Comparison of ENCODE assay signal across 20 cellular contexts in the genomic region with DNA sequence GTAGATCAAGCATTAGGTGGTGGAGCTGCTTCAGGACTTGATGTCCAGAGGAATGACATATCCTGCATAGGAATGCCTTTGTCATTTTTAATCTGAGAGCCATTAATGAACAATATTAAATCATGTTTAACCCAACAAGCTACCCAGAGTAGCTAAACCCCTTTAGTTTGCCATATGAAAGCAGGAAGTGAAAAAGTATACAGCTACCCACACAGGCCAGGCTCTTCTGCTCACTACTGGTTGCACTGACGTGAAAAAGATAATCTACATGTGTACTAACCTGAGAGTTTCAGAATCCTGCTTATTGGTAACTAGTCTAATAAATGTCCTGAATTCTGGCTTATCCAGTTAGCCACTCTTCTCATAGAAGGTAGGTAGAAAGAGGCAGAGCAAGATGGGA. TPM values are rescaled to one million over a fixed set of nuclear protein-coding genes. Genes with fewer than 3 reads are reported as not detected.
A peak's percentile ranks its signal among the peaks of the same experiment; 100 is the strongest.
DNase-seq lines count a peak whose midpoint lies in the region; ATAC-seq and TF ChIP-seq lines count a peak whose summit lies in the region.
"Had no signal": no experiment of that assay in that cellular context is flagged by ENCODE, and none has a peak within 500 bp of the region (broad histone marks: within the 10 kb centered on the region; RNA-seq: fewer than 3 reads in every experiment).

No MANE protein-coding gene starts in this region.

- H3K9me3 ChIP-seq in left lung = no peaks in the 10 kb centered on the region
- H3K9me3 ChIP-seq: Peyer's patch, uterus had no signal

- H3K36me3 Mint-ChIP-seq in activated naive CD8-positive, alpha-beta T cell treated with anti-CD3 and anti-CD28 coated beads for 36 hours = no peaks in the 10 kb centered on the region
- H3K36me3 Mint-ChIP-seq: brain had no signal

- no peak for DNase-seq in left lung
- no peak for DNase-seq in activated naive CD8-positive, alpha-beta T cell treated with anti-CD3 and anti-CD28 coated beads for 36 hours
- DNase-seq in GM03348 (ENCODE audit: low spot score) = no peak
- DNase-seq in OCI-M1 (lab: John Stamatoyannopoulos, UW) = no peak
- DNase-seq: effector memory CD8-positive, alpha-beta T cell; foreskin melanocyte; islet precursor cell; NCI-H1048; NCI-H510A treated with DMSO at 0.1 percent for 48 hours; Peyer's patch; uterus had no signal

- H3K4me3 ChIP-seq in left lung = no peak overlapping the region
- H3K4me3 ChIP-seq: Peyer's patch, uterus had no signal

- H3K4me1 Mint-ChIP-seq in activated naive CD8-positive, alpha-beta T cell treated with anti-CD3 and anti-CD28 coated beads for 36 hours = no peaks in the 10 kb centered on the region
- H3K4me1 Mint-ChIP-seq: brain had no signal

- H3K27ac ChIP-seq in left lung = no peak overlapping the region
- H3K27ac ChIP-seq: Peyer's patch, uterus had no signal

- H3K9me3 Mint-ChIP-seq in activated naive CD8-positive, alpha-beta T cell treated with anti-CD3 and anti-CD28 coated beads for 36 hours = no peaks in the 10 kb centered on the region
- H3K9me3 Mint-ChIP-seq: activated T-helper 1 cell treated with anti-CD3 and anti-CD28 coated beads, Interleukin-12 subunit alpha, Interleukin-12 subunit beta, Interleukin-2, Interleukin-4 antibody, amounts not matched to agents 30 ng/mL and 10 ng/mL and 1 ng/mL, durations not matched to agents 14 hours and 24 hours and 36 hours; brain; effector memory CD8-positive, alpha-beta T cell; T-helper 2 cell treated with Interferon-gamma antibody and Interleukin-4, amounts not matched to agents 5 μg/mL and 100 μg/mL, for 36 hours had no signal

- ATAC-seq in GM18498 (IDR thresholded peaks at IDR 0.05; ENCODE audit: unreplicated experiment) = peak; percentile 99
- ATAC-seq in GM19397 (IDR thresholded peaks at IDR 0.05; ENCODE audit: unreplicated experiment) = peak; percentile 94
- ATAC-seq in HG02678 (IDR thresholded peaks at IDR 0.05; ENCODE audit: unreplicated experiment) = peak; percentile 89
- peak; percentile 97 for ATAC-seq in HG03280 (IDR thresholded peaks at IDR 0.05; ENCODE audit: unreplicated experiment)
- ATAC-seq in left lung = no peak
- ATAC-seq: effector memory CD8-positive, alpha-beta T cell had no signal

- H3K36me3 ChIP-seq in left lung = no peaks in the 10 kb centered on the region
- H3K36me3 ChIP-seq: Peyer's patch, uterus had no signal

- intact Hi-C loops in left lung (cut with DNase I) = no loop called here

- H3K27me3 Mint-ChIP-seq in activated naive CD8-positive, alpha-beta T cell treated with anti-CD3 and anti-CD28 coated beads for 36 hours = peaks cover 3% of the 10 kb centered on the region
- H3K27me3 Mint-ChIP-seq: progenitor cell of endocrine pancreas had no signal

- H3K27me3 ChIP-seq in left lung = no peaks in the 10 kb centered on the region
- H3K27me3 ChIP-seq: Peyer's patch, uterus had no signal

- no peaks in the 10 kb centered on the region for H3K4me1 ChIP-seq in left lung
- H3K4me1 ChIP-seq: Peyer's patch, uterus had no signal

- no peak overlapping the region for H3K27ac Mint-ChIP-seq in activated naive CD8-positive, alpha-beta T cell treated with anti-CD3 and anti-CD28 coated beads for 36 hours
- H3K27ac Mint-ChIP-seq: activated T-helper 1 cell treated with anti-CD3 and anti-CD28 coated beads, Interleukin-12 subunit alpha, Interleukin-12 subunit beta, Interleukin-2, Interleukin-4 antibody, amounts not matched to agents 30 ng/mL and 10 ng/mL and 1 ng/mL, durations not matched to agents 14 hours and 24 hours and 36 hours; brain; effector memory CD8-positive, alpha-beta T cell; progenitor cell of endocrine pancreas; T-helper 2 cell treated with Interferon-gamma antibody and Interleukin-4, amounts not matched to agents 5 μg/mL and 100 μg/mL, for 36 hours had no signal

- no peak for TF ChIP-seq CTCF in left lung (IDR thresholded peaks at IDR 0.05)

- no peak overlapping the region for H3K4me3 Mint-ChIP-seq in activated naive CD8-positive, alpha-beta T cell treated with anti-CD3 and anti-CD28 coated beads for 36 hours
- H3K4me3 Mint-ChIP-seq: activated T-helper 1 cell treated with anti-CD3 and anti-CD28 coated beads, Interleukin-12 subunit alpha, Interleukin-12 subunit beta, Interleukin-2, Interleukin-4 antibody, amounts not matched to agents 30 ng/mL and 10 ng/mL and 1 ng/mL, durations not matched to agents 14 hours and 24 hours and 36 hours; brain; effector memory CD8-positive, alpha-beta T cell; T-helper 2 cell treated with Interferon-gamma antibody and Interleukin-4, amounts not matched to agents 5 μg/mL and 100 μg/mL, for 36 hours had no signal

RNA-seq across cellular contexts. Expression of gene GLYATL3, which starts 19.9 kb away (rescaled TPM):
- total RNA-seq in left lung = not detected
- total RNA-seq in activated naive CD8-positive, alpha-beta T cell treated with anti-CD3 and anti-CD28 coated beads for 36 hours = not detected
- total RNA-seq: activated T-helper 1 cell treated with anti-CD3 and anti-CD28 coated beads, Interleukin-12 subunit alpha, Interleukin-12 subunit beta, Interleukin-2, Interleukin-4 antibody, amounts not matched to agents 30 ng/mL and 10 ng/mL and 1 ng/mL, durations not matched to agents 14 hours and 24 hours and 36 hours; H4; Peyer's patch; progenitor cell of endocrine pancreas; uterus had no signal

RNA-seq across cellular contexts. Expression of gene C6orf141, which starts 30.8 kb away (rescaled TPM):
- 1 to 10 TPM; 7.0 to 10.0 TPM for total RNA-seq in left lung
- total RNA-seq in activated naive CD8-positive, alpha-beta T cell treated with anti-CD3 and anti-CD28 coated beads for 36 hours = under 1 TPM; 0.28 to 0.33 TPM
- total RNA-seq: activated T-helper 1 cell treated with anti-CD3 and anti-CD28 coated beads, Interleukin-12 subunit alpha, Interleukin-12 subunit beta, Interleukin-2, Interleukin-4 antibody, amounts not matched to agents 30 ng/mL and 10 ng/mL and 1 ng/mL, durations not matched to agents 14 hours and 24 hours and 36 hours had no signal

RNA-seq across cellular contexts. Expression of gene CENPQ, which starts 56.5 kb away (rescaled TPM):
- 1 to 10 TPM; 3.8 to 7.1 TPM for total RNA-seq in left lung
- total RNA-seq in activated naive CD8-positive, alpha-beta T cell treated with anti-CD3 and anti-CD28 coated beads for 36 hours = 10 to 100 TPM; 22.5 to 23.9 TPM

RNA-seq across cellular contexts. Expression of gene MMUT, which starts 56.6 kb away (rescaled TPM):
- total RNA-seq in left lung = 10 to 100 TPM; 20.6 to 25.5 TPM
- 10 to 100 TPM; 11.3 to 11.5 TPM for total RNA-seq in activated naive CD8-positive, alpha-beta T cell treated with anti-CD3 and anti-CD28 coated beads for 36 hours

Comparison
In these comparisons a context has a peak if more than half of its experiments do, and no peak if none do; other contexts are left out.
1. RNA of gene C6orf141, which starts 30.8 kb away (total RNA-seq): 7.0 to 10.0 TPM in left lung; 0.28 to 0.33 TPM in activated naive CD8-positive, alpha-beta T cell treated with anti-CD3 and anti-CD28 coated beads for 36 hours; every median in the first group is over 4 times any median in the second.